In the genomic region with DNA sequence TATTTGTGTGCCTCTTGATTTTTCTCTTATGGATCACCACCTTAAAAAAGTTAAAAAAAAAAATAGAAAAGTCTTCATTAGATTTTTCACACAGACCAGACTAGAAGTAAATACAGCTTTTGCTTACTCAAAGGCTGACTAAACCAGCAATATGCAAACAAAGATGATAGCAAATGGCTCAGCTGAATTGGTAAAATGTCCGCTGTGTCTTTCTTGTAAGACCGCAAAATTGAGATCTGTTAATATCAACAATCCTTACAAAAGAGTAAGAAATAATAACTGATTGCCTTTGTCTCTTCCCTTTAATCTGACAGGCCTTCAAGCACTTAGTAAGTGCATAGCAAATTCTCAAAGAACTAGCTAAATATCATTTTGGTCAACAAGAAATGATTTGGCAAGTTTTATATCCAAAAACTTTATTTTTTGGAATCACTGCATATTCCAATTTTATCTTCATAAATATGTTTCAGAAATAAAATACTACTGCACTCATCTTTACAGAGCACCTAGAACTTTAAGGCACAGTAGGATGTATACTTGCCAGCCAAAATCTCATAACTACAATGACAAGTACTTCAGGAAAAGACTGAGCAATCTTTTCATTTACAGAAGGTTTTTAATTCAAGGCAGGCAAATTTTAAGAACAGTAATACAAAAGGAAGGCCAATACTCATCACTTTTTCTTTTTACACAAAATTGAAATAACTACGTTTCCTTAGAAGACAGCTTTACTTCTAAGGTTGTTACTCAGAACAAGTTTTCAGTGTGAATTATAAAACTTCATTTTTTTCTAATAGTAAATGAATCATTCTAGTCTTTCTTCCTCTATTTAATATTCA, we compare ENCODE assay signal across 1 cellular context.
TF ChIP-seq lines count a peak whose summit lies in the region.

No MANE protein-coding gene starts in this region.

TF ChIP-seq in HepG2, 621 proteins besides CTCF, POLR2A, EP300 and RAD21 (continued from another document and continues in another):
- TF ChIP-seq, protein P1, sequence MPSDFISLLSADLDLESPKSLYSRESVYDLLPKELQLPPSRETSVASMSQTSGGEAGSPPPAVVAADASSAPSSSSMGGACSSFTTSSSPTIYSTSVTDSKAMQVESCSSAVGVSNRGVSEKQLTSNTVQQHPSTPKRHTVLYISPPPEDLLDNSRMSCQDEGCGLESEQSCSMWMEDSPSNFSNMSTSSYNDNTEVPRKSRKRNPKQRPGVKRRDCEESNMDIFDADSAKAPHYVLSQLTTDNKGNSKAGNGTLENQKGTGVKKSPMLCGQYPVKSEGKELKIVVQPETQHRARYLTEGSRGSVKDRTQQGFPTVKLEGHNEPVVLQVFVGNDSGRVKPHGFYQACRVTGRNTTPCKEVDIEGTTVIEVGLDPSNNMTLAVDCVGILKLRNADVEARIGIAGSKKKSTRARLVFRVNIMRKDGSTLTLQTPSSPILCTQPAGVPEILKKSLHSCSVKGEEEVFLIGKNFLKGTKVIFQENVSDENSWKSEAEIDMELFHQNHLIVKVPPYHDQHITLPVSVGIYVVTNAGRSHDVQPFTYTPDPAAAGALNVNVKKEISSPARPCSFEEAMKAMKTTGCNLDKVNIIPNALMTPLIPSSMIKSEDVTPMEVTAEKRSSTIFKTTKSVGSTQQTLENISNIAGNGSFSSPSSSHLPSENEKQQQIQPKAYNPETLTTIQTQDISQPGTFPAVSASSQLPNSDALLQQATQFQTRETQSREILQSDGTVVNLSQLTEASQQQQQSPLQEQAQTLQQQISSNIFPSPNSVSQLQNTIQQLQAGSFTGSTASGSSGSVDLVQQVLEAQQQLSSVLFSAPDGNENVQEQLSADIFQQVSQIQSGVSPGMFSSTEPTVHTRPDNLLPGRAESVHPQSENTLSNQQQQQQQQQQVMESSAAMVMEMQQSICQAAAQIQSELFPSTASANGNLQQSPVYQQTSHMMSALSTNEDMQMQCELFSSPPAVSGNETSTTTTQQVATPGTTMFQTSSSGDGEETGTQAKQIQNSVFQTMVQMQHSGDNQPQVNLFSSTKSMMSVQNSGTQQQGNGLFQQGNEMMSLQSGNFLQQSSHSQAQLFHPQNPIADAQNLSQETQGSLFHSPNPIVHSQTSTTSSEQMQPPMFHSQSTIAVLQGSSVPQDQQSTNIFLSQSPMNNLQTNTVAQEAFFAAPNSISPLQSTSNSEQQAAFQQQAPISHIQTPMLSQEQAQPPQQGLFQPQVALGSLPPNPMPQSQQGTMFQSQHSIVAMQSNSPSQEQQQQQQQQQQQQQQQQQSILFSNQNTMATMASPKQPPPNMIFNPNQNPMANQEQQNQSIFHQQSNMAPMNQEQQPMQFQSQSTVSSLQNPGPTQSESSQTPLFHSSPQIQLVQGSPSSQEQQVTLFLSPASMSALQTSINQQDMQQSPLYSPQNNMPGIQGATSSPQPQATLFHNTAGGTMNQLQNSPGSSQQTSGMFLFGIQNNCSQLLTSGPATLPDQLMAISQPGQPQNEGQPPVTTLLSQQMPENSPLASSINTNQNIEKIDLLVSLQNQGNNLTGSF (CRISPR knock-in tag; IDR thresholded peaks at IDR 0.05) = no peak
- TF ChIP-seq, protein P2, sequence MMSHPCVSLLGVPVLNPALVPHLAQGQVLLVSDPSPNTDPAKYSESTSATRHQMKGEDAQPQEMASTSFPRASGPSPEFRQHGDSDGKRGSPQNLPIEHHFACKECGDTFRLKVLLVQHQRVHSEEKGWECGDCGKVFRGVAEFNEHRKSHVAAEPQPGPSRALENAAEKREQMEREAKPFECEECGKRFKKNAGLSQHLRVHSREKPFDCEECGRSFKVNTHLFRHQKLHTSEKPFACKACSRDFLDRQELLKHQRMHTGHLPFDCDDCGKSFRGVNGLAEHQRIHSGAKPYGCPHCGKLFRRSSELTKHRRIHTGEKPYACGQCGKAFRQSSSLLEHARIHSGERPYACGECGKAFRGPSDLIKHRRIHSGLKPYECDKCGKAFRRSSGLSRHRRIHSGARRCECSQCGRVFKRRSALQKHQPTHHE (CRISPR knock-in tag; IDR thresholded peaks at IDR 0.05; ENCODE audit: borderline replicate concordance) = no peak
- TF ChIP-seq TSC22D2 (CRISPR knock-in tag; IDR thresholded peaks at IDR 0.05; ENCODE audit: borderline replicate concordance) = no peak
- TF ChIP-seq, protein P3, sequence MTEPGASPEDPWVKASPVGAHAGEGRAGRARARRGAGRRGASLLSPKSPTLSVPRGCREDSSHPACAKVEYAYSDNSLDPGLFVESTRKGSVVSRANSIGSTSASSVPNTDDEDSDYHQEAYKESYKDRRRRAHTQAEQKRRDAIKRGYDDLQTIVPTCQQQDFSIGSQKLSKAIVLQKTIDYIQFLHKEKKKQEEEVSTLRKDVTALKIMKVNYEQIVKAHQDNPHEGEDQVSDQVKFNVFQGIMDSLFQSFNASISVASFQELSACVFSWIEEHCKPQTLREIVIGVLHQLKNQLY (CRISPR knock-in tag; IDR thresholded peaks at IDR 0.05) = no peak
- TF ChIP-seq NFE2L1 (CRISPR knock-in tag; IDR thresholded peaks at IDR 0.05; ENCODE audit: borderline replicate concordance) = no peak
- TF ChIP-seq ZNF558 (CRISPR knock-in tag; IDR thresholded peaks at IDR 0.05; ENCODE audit: borderline replicate concordance) = no peak
- TF ChIP-seq PCBP2 (optimal IDR thresholded peaks at IDR 0.05; ENCODE audit: low read depth, low read length, poor library complexity, severe bottlenecking) = no peak
- TF ChIP-seq HMGA1 (CRISPR knock-in tag; conservative IDR thresholded peaks at IDR 0.05) = no peak
- TF ChIP-seq, protein P4, sequence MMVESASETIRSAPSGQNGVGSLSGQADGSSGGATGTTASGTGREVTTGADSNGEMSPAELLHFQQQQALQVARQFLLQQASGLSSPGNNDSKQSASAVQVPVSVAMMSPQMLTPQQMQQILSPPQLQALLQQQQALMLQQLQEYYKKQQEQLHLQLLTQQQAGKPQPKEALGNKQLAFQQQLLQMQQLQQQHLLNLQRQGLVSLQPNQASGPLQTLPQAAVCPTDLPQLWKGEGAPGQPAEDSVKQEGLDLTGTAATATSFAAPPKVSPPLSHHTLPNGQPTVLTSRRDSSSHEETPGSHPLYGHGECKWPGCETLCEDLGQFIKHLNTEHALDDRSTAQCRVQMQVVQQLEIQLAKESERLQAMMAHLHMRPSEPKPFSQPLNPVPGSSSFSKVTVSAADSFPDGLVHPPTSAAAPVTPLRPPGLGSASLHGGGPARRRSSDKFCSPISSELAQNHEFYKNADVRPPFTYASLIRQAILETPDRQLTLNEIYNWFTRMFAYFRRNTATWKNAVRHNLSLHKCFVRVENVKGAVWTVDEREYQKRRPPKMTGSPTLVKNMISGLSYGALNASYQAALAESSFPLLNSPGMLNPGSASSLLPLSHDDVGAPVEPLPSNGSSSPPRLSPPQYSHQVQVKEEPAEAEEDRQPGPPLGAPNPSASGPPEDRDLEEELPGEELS (CRISPR knock-in tag; IDR thresholded peaks at IDR 0.05) = peak; percentile 45; the same call in 1 of the 2 replicates
- TF ChIP-seq SNAPC2 (CRISPR knock-in tag; IDR thresholded peaks at IDR 0.05) = no peak
- TF ChIP-seq ETS1 (CRISPR knock-in tag; IDR thresholded peaks at IDR 0.05) = no peak
- TF ChIP-seq ATF7 (IDR thresholded peaks at IDR 0.05) = no peak
- TF ChIP-seq ATF7 (CRISPR knock-in tag; IDR thresholded peaks at IDR 0.05) = no peak
- TF ChIP-seq FOXK2 (IDR thresholded peaks at IDR 0.05) = no peak
- TF ChIP-seq ZNF407 (CRISPR knock-in tag; IDR thresholded peaks at IDR 0.05; ENCODE audit: not compliant biosample characterization) = no peak
- TF ChIP-seq JARID2 (CRISPR knock-in tag; IDR thresholded peaks at IDR 0.05; ENCODE audit: insufficient replicate concordance) = no peak
- TF ChIP-seq SMARCC2 (IDR thresholded peaks at IDR 0.05) = no peak
- TF ChIP-seq LCORL (IDR thresholded peaks at IDR 0.05) = no peak
- TF ChIP-seq LCORL (CRISPR knock-in tag; IDR thresholded peaks at IDR 0.05) = no peak
- peak; percentile 33 for TF ChIP-seq YY1 (IDR thresholded peaks at IDR 0.05; ENCODE audit: insufficient read depth, insufficient replicate concordance, low read depth, low read length)
- TF ChIP-seq ELF3 (CRISPR knock-in tag; IDR thresholded peaks at IDR 0.05) = peak; percentile 10; the same call in 1 of the 2 replicates
- TF ChIP-seq, protein P5, sequence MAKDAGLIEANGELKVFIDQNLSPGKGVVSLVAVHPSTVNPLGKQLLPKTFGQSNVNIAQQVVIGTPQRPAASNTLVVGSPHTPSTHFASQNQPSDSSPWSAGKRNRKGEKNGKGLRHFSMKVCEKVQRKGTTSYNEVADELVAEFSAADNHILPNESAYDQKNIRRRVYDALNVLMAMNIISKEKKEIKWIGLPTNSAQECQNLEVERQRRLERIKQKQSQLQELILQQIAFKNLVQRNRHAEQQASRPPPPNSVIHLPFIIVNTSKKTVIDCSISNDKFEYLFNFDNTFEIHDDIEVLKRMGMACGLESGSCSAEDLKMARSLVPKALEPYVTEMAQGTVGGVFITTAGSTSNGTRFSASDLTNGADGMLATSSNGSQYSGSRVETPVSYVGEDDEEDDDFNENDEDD (CRISPR knock-in tag; IDR thresholded peaks at IDR 0.05; ENCODE audit: borderline replicate concordance) = no peak
- TF ChIP-seq MTA1 (CRISPR knock-in tag; IDR thresholded peaks at IDR 0.05; ENCODE audit: borderline replicate concordance) = no peak
- no peak for TF ChIP-seq ZNF572 (CRISPR knock-in tag; IDR thresholded peaks at IDR 0.05)
- no peak for TF ChIP-seq ZNF12 (CRISPR knock-in tag; IDR thresholded peaks at IDR 0.05)
- TF ChIP-seq, protein P6, sequence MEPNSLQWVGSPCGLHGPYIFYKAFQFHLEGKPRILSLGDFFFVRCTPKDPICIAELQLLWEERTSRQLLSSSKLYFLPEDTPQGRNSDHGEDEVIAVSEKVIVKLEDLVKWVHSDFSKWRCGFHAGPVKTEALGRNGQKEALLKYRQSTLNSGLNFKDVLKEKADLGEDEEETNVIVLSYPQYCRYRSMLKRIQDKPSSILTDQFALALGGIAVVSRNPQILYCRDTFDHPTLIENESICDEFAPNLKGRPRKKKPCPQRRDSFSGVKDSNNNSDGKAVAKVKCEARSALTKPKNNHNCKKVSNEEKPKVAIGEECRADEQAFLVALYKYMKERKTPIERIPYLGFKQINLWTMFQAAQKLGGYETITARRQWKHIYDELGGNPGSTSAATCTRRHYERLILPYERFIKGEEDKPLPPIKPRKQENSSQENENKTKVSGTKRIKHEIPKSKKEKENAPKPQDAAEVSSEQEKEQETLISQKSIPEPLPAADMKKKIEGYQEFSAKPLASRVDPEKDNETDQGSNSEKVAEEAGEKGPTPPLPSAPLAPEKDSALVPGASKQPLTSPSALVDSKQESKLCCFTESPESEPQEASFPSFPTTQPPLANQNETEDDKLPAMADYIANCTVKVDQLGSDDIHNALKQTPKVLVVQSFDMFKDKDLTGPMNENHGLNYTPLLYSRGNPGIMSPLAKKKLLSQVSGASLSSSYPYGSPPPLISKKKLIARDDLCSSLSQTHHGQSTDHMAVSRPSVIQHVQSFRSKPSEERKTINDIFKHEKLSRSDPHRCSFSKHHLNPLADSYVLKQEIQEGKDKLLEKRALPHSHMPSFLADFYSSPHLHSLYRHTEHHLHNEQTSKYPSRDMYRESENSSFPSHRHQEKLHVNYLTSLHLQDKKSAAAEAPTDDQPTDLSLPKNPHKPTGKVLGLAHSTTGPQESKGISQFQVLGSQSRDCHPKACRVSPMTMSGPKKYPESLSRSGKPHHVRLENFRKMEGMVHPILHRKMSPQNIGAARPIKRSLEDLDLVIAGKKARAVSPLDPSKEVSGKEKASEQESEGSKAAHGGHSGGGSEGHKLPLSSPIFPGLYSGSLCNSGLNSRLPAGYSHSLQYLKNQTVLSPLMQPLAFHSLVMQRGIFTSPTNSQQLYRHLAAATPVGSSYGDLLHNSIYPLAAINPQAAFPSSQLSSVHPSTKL (CRISPR knock-in tag; IDR thresholded peaks at IDR 0.05) = peak; percentile 70
